ENCODE assay signal across 10 cellular contexts in genomic region chr5:181054138-181054537, GRCh38. TPM values are rescaled to one million over a fixed set of nuclear protein-coding genes. Genes with fewer than 3 reads are reported as not detected.
DNase-seq lines count a peak whose midpoint lies in the region; ATAC-seq and TF ChIP-seq lines count a peak whose summit lies in the region.
"Had no signal": no experiment of that assay in that cellular context is flagged by ENCODE, and none has a peak within 500 bp of the region (broad histone marks: within the 10 kb centered on the region; RNA-seq: fewer than 3 reads in every experiment).

No MANE protein-coding gene starts in this region.

- H3K9me3 ChIP-seq in ES-I3 (ENCODE audit: control insufficient read depth, insufficient read depth, low read length) = no peaks in the 10 kb centered on the region
- no peaks in the 10 kb centered on the region for H3K9me3 ChIP-seq in psoas muscle

- H3K36me3 ChIP-seq in ES-I3 (ENCODE audit: insufficient read depth, low read length) (no peaks in the 10 kb centered on the region), psoas muscle (ENCODE audit: insufficient read depth in 1 of 2, low read depth in 1 of 2) (no peaks in the 10 kb centered on the region)

- H3K4me3 Mint-ChIP-seq in glutamatergic neuron (ENCODE audit: unreplicated experiment) = peak overlapping the region; percentile 93

- peak overlapping the region; percentile 50 for H3K27ac Mint-ChIP-seq in glutamatergic neuron (ENCODE audit: unreplicated experiment)

- peak overlapping the region; percentile 45; the same call in 1 of the 2 replicates for H3K9ac ChIP-seq in ES-I3 (ENCODE audit: low read depth, low read length)

- peaks cover 7 to 91% (median 23%) of the 10 kb centered on the region in 3 donors for H3K27me3 ChIP-seq in psoas muscle (ENCODE audit: insufficient read depth in 3 of 3, low read length in 2 of 3)

- H3K4me3 ChIP-seq in LNCaP clone FGC (ENCODE audit: low read depth, low read length) = peak overlapping the region; percentile 58
- peak overlapping the region; percentile 66 for H3K4me3 ChIP-seq in psoas muscle

- peaks cover 11% of the 10 kb centered on the region for H3K27me3 Mint-ChIP-seq in glutamatergic neuron (ENCODE audit: unreplicated experiment)

- 30 to 38% (median 33%) methylated on average over 7 of the region's 7 CpGs for WGBS in psoas muscle, 3 donors

- TF ChIP-seq CTCF in LNCaP clone FGC (IDR thresholded peaks at IDR 0.05; ENCODE audit: control insufficient read depth, extremely low read depth, insufficient read depth) = no peak
- no peak for TF ChIP-seq CTCF in glutamatergic neuron (IDR thresholded peaks at IDR 0.05; ENCODE audit: partially characterized antibody, unreplicated experiment)
- no peak for TF ChIP-seq CTCF in psoas muscle (IDR thresholded peaks at IDR 0.05)

- ATAC-seq in psoas muscle = no peak
- ATAC-seq in GM18498 (IDR thresholded peaks at IDR 0.05; ENCODE audit: unreplicated experiment) = no peak

- no peaks in the 10 kb centered on the region for H3K36me3 Mint-ChIP-seq in glutamatergic neuron (ENCODE audit: unreplicated experiment)

- H3K4me1 ChIP-seq in ES-I3 (ENCODE audit: insufficient read depth, low read length) (no peaks in the 10 kb centered on the region; the same call in none of the 2 replicates), psoas muscle (peaks cover 3% of the 10 kb centered on the region)

- intact Hi-C loops in psoas muscle (cut with DNase I) = no loop called here

- peaks cover 19% of the 10 kb centered on the region for H3K9me3 Mint-ChIP-seq in glutamatergic neuron (ENCODE audit: unreplicated experiment)

- no peak overlapping the region for H3K27ac ChIP-seq in psoas muscle

- peaks cover 31% of the 10 kb centered on the region for H3K4me1 Mint-ChIP-seq in glutamatergic neuron (ENCODE audit: low read depth, unreplicated experiment)

- no peak for DNase-seq in LNCaP clone FGC (ENCODE audit: low read depth)
- DNase-seq in glutamatergic neuron = no peak
- DNase-seq in psoas muscle = no peak
- DNase-seq in medulla oblongata (ENCODE audit: extremely low spot score) = no peak
- no peak for DNase-seq in AG08395 (ENCODE audit: low spot score)
- DNase-seq: mesenchymal stem cell, T1000 had no signal

RNA-seq across cellular contexts. Expression of gene BTNL9, which starts 14.1 kb away (rescaled TPM):
- total RNA-seq in glutamatergic neuron (ENCODE audit: unreplicated experiment) = 37.9 TPM
- total RNA-seq in psoas muscle = 10 to 100 TPM; 10.4 to 22.8 (median 18.1) TPM
- polyA plus RNA-seq in psoas muscle = 10 to 100 TPM; 14.4 to 26.3 (median 20.0) TPM
- total RNA-seq: fibroblast of villous mesenchyme had no signal
